30 cellular contexts compared by ENCODE assay signal in the genomic region with DNA sequence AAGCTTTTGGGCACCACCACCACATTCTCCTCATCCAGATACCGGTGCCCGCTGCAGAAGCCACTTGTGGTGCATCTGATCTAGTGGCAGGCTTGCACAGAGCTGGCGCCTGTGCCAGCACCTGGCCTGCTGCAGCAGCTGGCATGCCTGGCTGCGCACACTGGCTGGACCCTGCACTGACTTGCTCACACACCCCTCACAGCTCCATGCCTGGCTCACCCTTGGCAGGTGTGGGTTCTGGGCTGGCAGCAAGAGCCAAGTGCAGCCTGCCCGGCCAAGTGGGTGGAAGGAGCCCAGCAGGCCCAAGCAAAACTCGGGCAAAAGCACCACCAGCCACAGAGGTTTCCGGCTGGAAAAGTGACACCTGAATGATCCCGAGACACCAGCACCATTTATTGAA.
"Had no signal": no experiment of that assay in that cellular context is flagged by ENCODE, and none has a peak within 500 bp of the region (broad histone marks: within the 10 kb centered on the region; RNA-seq: fewer than 3 reads in every experiment).

No MANE protein-coding gene starts in this region.

- H3K36me3 ChIP-seq: ascending aorta, breast epithelium, cardiac muscle cell, colonic mucosa, esophagus squamous epithelium, gastroesophageal sphincter had no signal

- H3K27me3 ChIP-seq: ascending aorta, breast epithelium, cardiac muscle cell, colonic mucosa, esophagus squamous epithelium, gastroesophageal sphincter had no signal

- H3K36me3 Mint-ChIP-seq: activated CD4-positive, alpha-beta memory T cell treated with anti-CD3 and anti-CD28 coated beads for 36 hours; activated CD8-positive, alpha-beta memory T cell treated with anti-CD3 and anti-CD28 coated beads, Interleukin-2, amount 10 ng/mL, durations not matched to agents 7 days and 5 days; activated naive CD4-positive, alpha-beta T cell treated with anti-CD3 and anti-CD28 coated beads, Interleukin-2, amount 10 ng/mL, durations not matched to agents 7 days and 5 days; activated naive CD8-positive, alpha-beta T cell treated with anti-CD3 and anti-CD28 coated beads, Interleukin-2, amount 10 ng/mL, durations not matched to agents 7 days and 5 days; brain had no signal

- H3K4me3 ChIP-seq: ascending aorta, breast epithelium, cardiac muscle cell, colonic mucosa, esophagus squamous epithelium, gastroesophageal sphincter had no signal

- ATAC-seq: activated CD4-positive, alpha-beta T cell treated with anti-CD3 and anti-CD28 coated beads for 36 hours; activated CD8-positive, alpha-beta memory T cell treated with anti-CD3 and anti-CD28 coated beads, Interleukin-2, amount 10 ng/mL, durations not matched to agents 7 days and 5 days; activated CD8-positive, alpha-beta T cell treated with anti-CD3 and anti-CD28 coated beads, Interleukin-2, amount 10 ng/mL, durations not matched to agents 7 days and 5 days; activated naive CD4-positive, alpha-beta T cell treated with anti-CD3 and anti-CD28 coated beads, Interleukin-2, amount 50 U/mL, for 72 hours; gastroesophageal sphincter had no signal

- H3K27me3 Mint-ChIP-seq: activated CD4-positive, alpha-beta memory T cell treated with anti-CD3 and anti-CD28 coated beads for 36 hours; activated CD4-positive, alpha-beta T cell treated with anti-CD3 and anti-CD28 coated beads for 36 hours; activated CD4-positive, alpha-beta T cell treated with anti-CD3 and anti-CD28 coated beads, Interleukin-2, amount 10 ng/mL, durations not matched to agents 24 days and 14 days; activated CD8-positive, alpha-beta memory T cell treated with anti-CD3 and anti-CD28 coated beads, Interleukin-2, amount 10 ng/mL, durations not matched to agents 7 days and 5 days; activated naive CD4-positive, alpha-beta T cell treated with anti-CD3 and anti-CD28 coated beads, Interleukin-2, amount 10 ng/mL, durations not matched to agents 7 days and 5 days; activated naive CD8-positive, alpha-beta T cell treated with anti-CD3 and anti-CD28 coated beads, Interleukin-2, amount 10 ng/mL, durations not matched to agents 7 days and 5 days had no signal

- H3K4me1 ChIP-seq: ascending aorta, breast epithelium, colonic mucosa, esophagus squamous epithelium, gastroesophageal sphincter had no signal

- H3K27ac Mint-ChIP-seq: activated CD4-positive, alpha-beta memory T cell treated with anti-CD3 and anti-CD28 coated beads for 36 hours; activated CD4-positive, alpha-beta T cell treated with anti-CD3 and anti-CD28 coated beads for 36 hours; activated CD4-positive, alpha-beta T cell treated with anti-CD3 and anti-CD28 coated beads, Interleukin-2, amount 10 ng/mL, durations not matched to agents 24 days and 14 days; activated CD8-positive, alpha-beta memory T cell treated with anti-CD3 and anti-CD28 coated beads, Interleukin-2, amount 10 ng/mL, durations not matched to agents 7 days and 5 days; activated CD8-positive, alpha-beta T cell treated with anti-CD3 and anti-CD28 coated beads, Interleukin-2, amount 10 ng/mL, durations not matched to agents 7 days and 5 days; activated naive CD4-positive, alpha-beta T cell treated with anti-CD3 and anti-CD28 coated beads, Interleukin-2, amount 10 ng/mL, durations not matched to agents 7 days and 5 days; activated naive CD4-positive, alpha-beta T cell treated with anti-CD3 and anti-CD28 coated beads, Interleukin-2, amount 50 U/mL, for 72 hours; activated naive CD8-positive, alpha-beta T cell treated with anti-CD3 and anti-CD28 coated beads, Interleukin-2, amount 10 ng/mL, durations not matched to agents 7 days and 5 days; brain had no signal

- H3K4me1 Mint-ChIP-seq: activated CD4-positive, alpha-beta T cell treated with anti-CD3 and anti-CD28 coated beads for 36 hours; activated CD4-positive, alpha-beta T cell treated with anti-CD3 and anti-CD28 coated beads, Interleukin-2, amount 10 ng/mL, durations not matched to agents 24 days and 14 days; activated CD8-positive, alpha-beta memory T cell treated with anti-CD3 and anti-CD28 coated beads, Interleukin-2, amount 10 ng/mL, durations not matched to agents 7 days and 5 days; activated naive CD4-positive, alpha-beta T cell treated with anti-CD3 and anti-CD28 coated beads, Interleukin-2, amount 10 ng/mL, durations not matched to agents 7 days and 5 days; activated naive CD8-positive, alpha-beta T cell treated with anti-CD3 and anti-CD28 coated beads, Interleukin-2, amount 10 ng/mL, durations not matched to agents 7 days and 5 days; brain had no signal

- FAIRE-seq: endometrium, endothelial cell of umbilical vein had no signal

- H3K9me3 ChIP-seq: ascending aorta, colonic mucosa had no signal

- H3K4me3 Mint-ChIP-seq: activated CD4-positive, alpha-beta memory T cell treated with anti-CD3 and anti-CD28 coated beads for 36 hours; activated CD4-positive, alpha-beta T cell treated with anti-CD3 and anti-CD28 coated beads for 36 hours; activated CD4-positive, alpha-beta T cell treated with anti-CD3 and anti-CD28 coated beads, Interleukin-2, amount 10 ng/mL, durations not matched to agents 24 days and 14 days; activated CD8-positive, alpha-beta memory T cell treated with anti-CD3 and anti-CD28 coated beads, Interleukin-2, amount 10 ng/mL, durations not matched to agents 7 days and 5 days; activated CD8-positive, alpha-beta T cell treated with anti-CD3 and anti-CD28 coated beads, Interleukin-2, amount 10 ng/mL, durations not matched to agents 7 days and 5 days; activated naive CD4-positive, alpha-beta T cell treated with anti-CD3 and anti-CD28 coated beads, Interleukin-2, amount 10 ng/mL, durations not matched to agents 7 days and 5 days; activated naive CD8-positive, alpha-beta T cell treated with anti-CD3 and anti-CD28 coated beads, Interleukin-2, amount 10 ng/mL, durations not matched to agents 7 days and 5 days; brain had no signal

- DNase-seq: activated CD4-positive, alpha-beta memory T cell treated with anti-CD3 and anti-CD28 coated beads for 36 hours; activated CD4-positive, alpha-beta T cell treated with anti-CD3 and anti-CD28 coated beads for 36 hours; activated CD4-positive, alpha-beta T cell treated with anti-CD3 and anti-CD28 coated beads, Interleukin-2, amount 10 ng/mL, durations not matched to agents 24 days and 14 days; activated CD4-positive, CD25-positive, alpha-beta regulatory T cell; activated CD4-positive, CD25-positive, alpha-beta regulatory T cell treated with anti-CD3 and anti-CD28 coated beads, Interleukin-2, amount 50 U/mL, for 72 hours; activated CD8-positive, alpha-beta memory T cell treated with anti-CD3 and anti-CD28 coated beads, Interleukin-2, amount 10 ng/mL, durations not matched to agents 7 days and 5 days; activated CD8-positive, alpha-beta memory T cell treated with anti-CD3 and anti-CD28 coated beads, Interleukin-2, amount 50 U/mL, for 4 hours; activated CD8-positive, alpha-beta T cell treated with anti-CD3 and anti-CD28 coated beads, Interleukin-2, amount 10 ng/mL, durations not matched to agents 7 days and 5 days; activated gamma-delta T cell; activated naive CD4-positive, alpha-beta T cell; activated naive CD4-positive, alpha-beta T cell treated with anti-CD3 and anti-CD28 coated beads, Interleukin-2, amount 10 ng/mL, durations not matched to agents 7 days and 5 days; activated naive CD8-positive, alpha-beta T cell treated with anti-CD3 and anti-CD28 coated beads, Interleukin-2, amount 10 ng/mL, durations not matched to agents 7 days and 5 days; activated T-cell treated with anti-CD3 and anti-CD28 coated beads, Interleukin-2, amount 50 U/mL, for 1 hour; activated T-cell treated with anti-CD3 and anti-CD28 coated beads, Interleukin-2, amount 50 U/mL, for 48 hours; central memory CD4-positive, alpha-beta T cell; cerebellar nuclear complex; colonic mucosa; effector CD8-positive, alpha-beta T cell; esophagus squamous epithelium; foreskin melanocyte; T-helper 2 cell had no signal

- H3K27ac ChIP-seq: ascending aorta, breast epithelium, cardiac muscle cell, colonic mucosa, epithelial cell of prostate, esophagus squamous epithelium, gastroesophageal sphincter had no signal
